7 cellular contexts compared by ENCODE assay signal in genomic region chr3:186826316-186826977, GRCh38. TPM values are rescaled to one million over a fixed set of nuclear protein-coding genes. Genes with fewer than 3 reads are reported as not detected.
DNase-seq lines count a peak whose midpoint lies in the region; ATAC-seq and TF ChIP-seq lines count a peak whose summit lies in the region.

No MANE protein-coding gene starts in this region.

- no peaks in the 10 kb centered on the region for H3K9me3 Mint-ChIP-seq in activated CD8-positive, alpha-beta T cell treated with anti-CD3 and anti-CD28 coated beads for 36 hours

- POLR2A ChIA-PET in activated CD8-positive, alpha-beta T cell treated with anti-CD3 and anti-CD28 coated beads for 36 hours (lab: Charles Lee) = interaction anchor here (0.6 to 7.8 kb wide), 16 partner anchors 8 to 312 kb away, joined by 3 to 81 read pairs (median 4); partner anchors contain the start of gene EIF4A2

- H3K27me3 ChIP-seq in skeletal muscle satellite cell (ENCODE audit: control insufficient read depth, insufficient read depth, low read length) = peaks cover 32% of the 10 kb centered on the region

- peaks cover 30% of the 10 kb centered on the region for H3K27me3 Mint-ChIP-seq in activated CD8-positive, alpha-beta T cell treated with anti-CD3 and anti-CD28 coated beads for 36 hours

- CTCF ChIA-PET in activated CD8-positive, alpha-beta T cell treated with anti-CD3 and anti-CD28 coated beads for 36 hours (lab: Charles Lee) = interaction anchor here (1.2 to 9.0 kb wide), 6 partner anchors 19 to 339 kb away, joined by 3 to 129 read pairs (median 4); partner anchors contain the start of gene AHSG

- peaks cover 14% of the 10 kb centered on the region for H3K36me3 Mint-ChIP-seq in activated CD8-positive, alpha-beta T cell treated with anti-CD3 and anti-CD28 coated beads for 36 hours (ENCODE audit: low read depth)

- H3K9ac ChIP-seq in skeletal muscle satellite cell (ENCODE audit: low read depth, low read length) = peak overlapping the region; percentile 86

- no peaks in the 10 kb centered on the region for H3K36me3 ChIP-seq in skeletal muscle satellite cell (ENCODE audit: insufficient read depth, low read length)

- H3K4me1 Mint-ChIP-seq in activated CD8-positive, alpha-beta T cell treated with anti-CD3 and anti-CD28 coated beads for 36 hours (ENCODE audit: low read depth) = peaks cover 31% of the 10 kb centered on the region

- intact Hi-C loops in activated CD8-positive, alpha-beta T cell treated with anti-CD3 and anti-CD28 coated beads for 36 hours (cut with micrococcal nuclease) = no loop called here
- intact Hi-C loops in Right ventricle myocardium superior (cut with DNase I) = no loop called here

- no peaks in the 10 kb centered on the region for H3K9me3 ChIP-seq in skeletal muscle satellite cell (replicated peaks; ENCODE audit: low read length)

- peaks cover 25% of the 10 kb centered on the region for H3K4me1 ChIP-seq in skeletal muscle satellite cell (ENCODE audit: control insufficient read depth, insufficient read depth, low read length)

- peak; percentile 19 for ATAC-seq in activated CD8-positive, alpha-beta T cell treated with anti-CD3 and anti-CD28 coated beads for 36 hours
- ATAC-seq in Right ventricle myocardium superior (ENCODE audit: poor library complexity) (peak; percentile 36), HG02610 (IDR thresholded peaks at IDR 0.05; ENCODE audit: unreplicated experiment) (no peak)

- H3K4me2 ChIP-seq in skeletal muscle satellite cell (ENCODE audit: low read length) = peak overlapping the region; percentile 98

- DNase-seq in HT1080 (ENCODE audit: low read depth) = peak; percentile 20
- peak; percentile 51 for DNase-seq in activated CD8-positive, alpha-beta T cell treated with anti-CD3 and anti-CD28 coated beads for 36 hours
- DNase-seq in Right ventricle myocardium superior = no peak
- DNase-seq in cortex of kidney (lab: John Stamatoyannopoulos, UW) = no peak
- DNase-seq in NCI-H524 treated with DMSO at 0.1 percent for 48 hours (lab: John Stamatoyannopoulos, UW) = no peak

- peak overlapping the region; percentile 85 for H3K4me3 ChIP-seq in skeletal muscle satellite cell (ENCODE audit: low read length)

- no peak for TF ChIP-seq CTCF in activated CD8-positive, alpha-beta T cell treated with anti-CD3 and anti-CD28 coated beads for 36 hours (IDR thresholded peaks at IDR 0.05)

- H3K27ac Mint-ChIP-seq in activated CD8-positive, alpha-beta T cell treated with anti-CD3 and anti-CD28 coated beads for 36 hours = peak overlapping the region; percentile 71

- peak overlapping the region; percentile 81 for H3K4me3 Mint-ChIP-seq in activated CD8-positive, alpha-beta T cell treated with anti-CD3 and anti-CD28 coated beads for 36 hours

RNA-seq across cellular contexts. Expression of gene ADIPOQ, which starts 16.1 kb away (rescaled TPM):
- total RNA-seq in HT1080 (2014; rRNA removed; shearing (Covaris generic)) = not detected in 2 replicates
- not detected in 2 replicates for polyA plus RNA-seq in HT1080 (2015; cell fraction: cytosol; rRNA removed)
- polyA plus RNA-seq in HT1080 (2015; cell fraction: nucleus; rRNA removed) = not detected in 2 replicates
- not detected for total RNA-seq in activated CD8-positive, alpha-beta T cell treated with anti-CD3 and anti-CD28 coated beads for 36 hours
- total RNA-seq in Right ventricle myocardium superior = 8.2 TPM
- not detected in 2 replicates for total RNA-seq in skeletal muscle satellite cell (2012; rRNA removed)

RNA-seq across cellular contexts. Expression of gene RFC4, which starts 20.2 kb away (rescaled TPM):
- total RNA-seq in HT1080 (2014; rRNA removed; shearing (Covaris generic)) = 84.7 and 95.1 TPM in 2 replicates
- 70.1 and 73.3 TPM in 2 replicates for polyA plus RNA-seq in HT1080 (2015; cell fraction: cytosol; rRNA removed)
- 113 and 122 TPM in 2 replicates for polyA plus RNA-seq in HT1080 (2015; cell fraction: nucleus; rRNA removed)
- total RNA-seq in activated CD8-positive, alpha-beta T cell treated with anti-CD3 and anti-CD28 coated beads for 36 hours = 100 to 1,000 TPM; 110 to 125 TPM
- 8.6 TPM for total RNA-seq in Right ventricle myocardium superior
- 25.6 and 29.1 TPM in 2 replicates for total RNA-seq in skeletal muscle satellite cell (2012; rRNA removed)

RNA-seq across cellular contexts. Expression of gene EIF4A2, which starts 43.1 kb away (rescaled TPM):
- 557 and 581 TPM in 2 replicates for total RNA-seq in HT1080 (2014; rRNA removed; shearing (Covaris generic))
- polyA plus RNA-seq in HT1080 (2015; cell fraction: cytosol; rRNA removed) = 725 and 893 TPM in 2 replicates
- polyA plus RNA-seq in HT1080 (2015; cell fraction: nucleus; rRNA removed) = 2,088 and 2,429 TPM in 2 replicates
- total RNA-seq in activated CD8-positive, alpha-beta T cell treated with anti-CD3 and anti-CD28 coated beads for 36 hours = 100 to 1,000 TPM; 450 to 466 TPM
- total RNA-seq in Right ventricle myocardium superior = 415 TPM
- total RNA-seq in skeletal muscle satellite cell (2012; rRNA removed) = 291 and 372 TPM in 2 replicates

Comparison
In these comparisons a context has a peak if more than half of its experiments do, and no peak if none do; other contexts are left out.
1. DNase-seq: peak in HT1080 (single experiment) and activated CD8-positive, alpha-beta T cell treated with anti-CD3 and anti-CD28 coated beads for 36 hours (single experiment); none in Right ventricle myocardium superior (single experiment), cortex of kidney (single experiment) and NCI-H524 treated with DMSO at 0.1 percent for 48 hours (single experiment).